Comparison of ENCODE assay signal across 8 cellular contexts in genomic region chr19:5963259-5963658, GRCh38. TPM values are rescaled to one million over a fixed set of nuclear protein-coding genes. Genes with fewer than 3 reads are reported as not detected.
DNase-seq lines count a peak whose midpoint lies in the region; ATAC-seq and TF ChIP-seq lines count a peak whose summit lies in the region.
"Not testable (repeated sequence)": the region's sequence is repeated elsewhere in the genome, so short reads cannot be mapped to it uniquely, and the experiment has no call there.

No MANE protein-coding gene starts in this region.

- H3K36me3 Mint-ChIP-seq in Caco-2 (ENCODE audit: insufficient read depth, unreplicated experiment): peaks cover 21% of the 10 kb centered on the region
- not testable (repeated sequence) for H3K36me3 Mint-ChIP-seq in activated T-helper 1 cell treated with anti-CD3 and anti-CD28 coated beads, Interleukin-12 subunit alpha, Interleukin-12 subunit beta, Interleukin-2, Interleukin-4 antibody, amounts not matched to agents 30 ng/mL and 10 ng/mL and 1 ng/mL, durations not matched to agents 14 hours and 24 hours and 36 hours (ENCODE audit: low read depth); natural killer cell treated with Interleukin-12 subunit alpha and Interleukin-12 subunit beta and Interleukin-15 and Interleukin-18, amount 100 ng/mL, for 72 hours
- peaks cover 12% of the 10 kb centered on the region for H3K36me3 Mint-ChIP-seq in stimulated activated memory B cell treated with anti-CD40 and anti-IgM and Interleukin-4, amounts not matched to agents 10 μg/mL and 1 μg/mL and 100 μg/mL, for 72 hours

- H3K4me3 Mint-ChIP-seq in Caco-2 (ENCODE audit: unreplicated experiment); activated T-helper 1 cell treated with anti-CD3 and anti-CD28 coated beads, Interleukin-12 subunit alpha, Interleukin-12 subunit beta, Interleukin-2, Interleukin-4 antibody, amounts not matched to agents 30 ng/mL and 10 ng/mL and 1 ng/mL, durations not matched to agents 14 hours and 24 hours and 36 hours; natural killer cell treated with Interleukin-12 subunit alpha and Interleukin-12 subunit beta and Interleukin-15 and Interleukin-18, amount 100 ng/mL, for 72 hours; stimulated activated memory B cell treated with anti-CD40 and anti-IgM and Interleukin-4, amounts not matched to agents 10 μg/mL and 1 μg/mL and 100 μg/mL, for 72 hours: not testable (repeated sequence)

- POLR2A ChIA-PET in Caco-2 (lab: Charles Lee): not testable (repeated sequence)

- not testable (repeated sequence) for H3K4me3 ChIP-seq in Caco-2 (ENCODE audit: low read depth, low read length); right cardiac atrium (ENCODE audit: low read length); upper lobe of right lung

- not testable (repeated sequence) for TF ChIP-seq CTCF in Caco-2 (IDR thresholded peaks at IDR 0.05; ENCODE audit: insufficient read depth in 1 of 2, low read depth in 1 of 2, low read length in 1 of 2, severe bottlenecking in 1 of 2, unreplicated experiment in 1 of 2); VCaP (conservative IDR thresholded peaks at IDR 0.05); upper lobe of right lung (IDR thresholded peaks at IDR 0.05)

- intact Hi-C loops in Caco-2 (cut with micrococcal nuclease; ENCODE audit: unreplicated experiment); right cardiac atrium (cut with DNase I); upper lobe of right lung (cut with DNase I): not testable (repeated sequence)
- intact Hi-C loops in activated T-helper 1 cell treated with anti-CD3 and anti-CD28 coated beads, Interleukin-12 subunit alpha, Interleukin-12 subunit beta, Interleukin-2, Interleukin-4 antibody, amounts not matched to agents 30 ng/mL and 10 ng/mL and 1 ng/mL, durations not matched to agents 14 hours and 24 hours and 36 hours (cut with micrococcal nuclease): loop anchor here (2.0 to 10.0 kb wide), 2 partner anchors 16 to 158 kb away; partner anchors contain the start of genes NRTN and RANBP3

- H3K4me1 ChIP-seq in Caco-2: peaks cover 25% of the 10 kb centered on the region
- H3K4me1 ChIP-seq in right cardiac atrium (ENCODE audit: control insufficient read depth, insufficient read depth, low read length): peaks cover 57% of the 10 kb centered on the region
- peaks cover 76% of the 10 kb centered on the region for H3K4me1 ChIP-seq in upper lobe of right lung

- BruUV-seq in Caco-2 (replicated peaks; lab: Mats Ljungman, UMichigan): not testable (repeated sequence)

- WGBS in right cardiac atrium: 89% methylated on average over 6 of the region's 6 CpGs

- H3K27ac ChIP-seq in VCaP: peak overlapping the region; percentile 87
- H3K27ac ChIP-seq in caudate nucleus (ENCODE audit: low read depth, low read length): peak overlapping the region; percentile 42
- H3K27ac ChIP-seq in right cardiac atrium (ENCODE audit: low read length): not testable (repeated sequence)
- peak overlapping the region; percentile 88 for H3K27ac ChIP-seq in upper lobe of right lung

- peaks cover 33% of the 10 kb centered on the region for H3K4me1 Mint-ChIP-seq in Caco-2 (ENCODE audit: low read depth, unreplicated experiment)
- peaks cover 74% of the 10 kb centered on the region for H3K4me1 Mint-ChIP-seq in activated T-helper 1 cell treated with anti-CD3 and anti-CD28 coated beads, Interleukin-12 subunit alpha, Interleukin-12 subunit beta, Interleukin-2, Interleukin-4 antibody, amounts not matched to agents 30 ng/mL and 10 ng/mL and 1 ng/mL, durations not matched to agents 14 hours and 24 hours and 36 hours (ENCODE audit: low read depth)
- peaks cover 54 to 71% of the 10 kb centered on the region in 2 donors for H3K4me1 Mint-ChIP-seq in natural killer cell treated with Interleukin-12 subunit alpha and Interleukin-12 subunit beta and Interleukin-15 and Interleukin-18, amount 100 ng/mL, for 72 hours (ENCODE audit: low read depth in 2 of 2)
- peaks cover 82% of the 10 kb centered on the region for H3K4me1 Mint-ChIP-seq in stimulated activated memory B cell treated with anti-CD40 and anti-IgM and Interleukin-4, amounts not matched to agents 10 μg/mL and 1 μg/mL and 100 μg/mL, for 72 hours

- H3K27me3 Mint-ChIP-seq in Caco-2 (ENCODE audit: insufficient read depth, unreplicated experiment); activated T-helper 1 cell treated with anti-CD3 and anti-CD28 coated beads, Interleukin-12 subunit alpha, Interleukin-12 subunit beta, Interleukin-2, Interleukin-4 antibody, amounts not matched to agents 30 ng/mL and 10 ng/mL and 1 ng/mL, durations not matched to agents 14 hours and 24 hours and 36 hours (ENCODE audit: insufficient read depth); natural killer cell treated with Interleukin-12 subunit alpha and Interleukin-12 subunit beta and Interleukin-15 and Interleukin-18, amount 100 ng/mL, for 72 hours; stimulated activated memory B cell treated with anti-CD40 and anti-IgM and Interleukin-4, amounts not matched to agents 10 μg/mL and 1 μg/mL and 100 μg/mL, for 72 hours: not testable (repeated sequence)

- H3K36me3 ChIP-seq in Caco-2 (ENCODE audit: control insufficient read depth, insufficient read depth, low read length); upper lobe of right lung: not testable (repeated sequence)

- H3K27me3 ChIP-seq in Caco-2 (replicated peaks; ENCODE audit: control insufficient read depth, insufficient read depth, low read length); right cardiac atrium (ENCODE audit: control insufficient read depth, insufficient read depth); upper lobe of right lung: not testable (repeated sequence)

- not testable (repeated sequence) for ATAC-seq in right cardiac atrium; natural killer cell treated with Interleukin-12 subunit alpha and Interleukin-12 subunit beta and Interleukin-15 and Interleukin-18, amount 100 ng/mL, for 72 hours; stimulated activated memory B cell treated with anti-CD40 and anti-IgM and Interleukin-4, amounts not matched to agents 10 μg/mL and 1 μg/mL and 100 μg/mL, for 72 hours; upper lobe of right lung

- CTCF ChIA-PET in Caco-2 (lab: Charles Lee): not testable (repeated sequence)

- H3K9me3 Mint-ChIP-seq in Caco-2 (ENCODE audit: unreplicated experiment); activated T-helper 1 cell treated with anti-CD3 and anti-CD28 coated beads, Interleukin-12 subunit alpha, Interleukin-12 subunit beta, Interleukin-2, Interleukin-4 antibody, amounts not matched to agents 30 ng/mL and 10 ng/mL and 1 ng/mL, durations not matched to agents 14 hours and 24 hours and 36 hours; natural killer cell treated with Interleukin-12 subunit alpha and Interleukin-12 subunit beta and Interleukin-15 and Interleukin-18, amount 100 ng/mL, for 72 hours; stimulated activated memory B cell treated with anti-CD40 and anti-IgM and Interleukin-4, amounts not matched to agents 10 μg/mL and 1 μg/mL and 100 μg/mL, for 72 hours: not testable (repeated sequence)

- not testable (repeated sequence) for DNase-seq in Caco-2; activated T-helper 1 cell treated with anti-CD3 and anti-CD28 coated beads, Interleukin-12 subunit alpha, Interleukin-12 subunit beta, Interleukin-2, Interleukin-4 antibody, amounts not matched to agents 30 ng/mL and 10 ng/mL and 1 ng/mL, durations not matched to agents 14 hours and 24 hours and 36 hours (ENCODE audit: low spot score); caudate nucleus (lab: John Stamatoyannopoulos, UW); natural killer cell treated with Interleukin-12 subunit alpha and Interleukin-12 subunit beta and Interleukin-15 and Interleukin-18, amount 100 ng/mL, for 72 hours (ENCODE audit: low spot score); upper lobe of right lung
- peak in 2 of 3 donors; percentile 7 to 23 for DNase-seq in right cardiac atrium

- H3K27ac Mint-ChIP-seq in Caco-2 (ENCODE audit: unreplicated experiment): peak overlapping the region; percentile 67
- peak overlapping the region; percentile 60 for H3K27ac Mint-ChIP-seq in activated T-helper 1 cell treated with anti-CD3 and anti-CD28 coated beads, Interleukin-12 subunit alpha, Interleukin-12 subunit beta, Interleukin-2, Interleukin-4 antibody, amounts not matched to agents 30 ng/mL and 10 ng/mL and 1 ng/mL, durations not matched to agents 14 hours and 24 hours and 36 hours
- peak overlapping the region; percentile 93 to 96 for H3K27ac Mint-ChIP-seq in natural killer cell treated with Interleukin-12 subunit alpha and Interleukin-12 subunit beta and Interleukin-15 and Interleukin-18, amount 100 ng/mL, for 72 hours
- H3K27ac Mint-ChIP-seq in stimulated activated memory B cell treated with anti-CD40 and anti-IgM and Interleukin-4, amounts not matched to agents 10 μg/mL and 1 μg/mL and 100 μg/mL, for 72 hours: peak overlapping the region; percentile 86

- not testable (repeated sequence) for H3K9me3 ChIP-seq in Caco-2; right cardiac atrium (ENCODE audit: control insufficient read depth, low read length); upper lobe of right lung

RNA-seq across cellular contexts. Expression of gene RANBP3, which starts 14.7 kb away (rescaled TPM):
- total RNA-seq in Caco-2 (2022): 85.4 and 90.4 TPM in 2 replicates
- total RNA-seq in activated T-helper 1 cell treated with anti-CD3 and anti-CD28 coated beads, Interleukin-12 subunit alpha, Interleukin-12 subunit beta, Interleukin-2, Interleukin-4 antibody, amounts not matched to agents 30 ng/mL and 10 ng/mL and 1 ng/mL, durations not matched to agents 14 hours and 24 hours and 36 hours: 122 and 126 TPM in 2 replicates
- 10 to 100 TPM; 54.8 to 73.8 (median 67.7) TPM for total RNA-seq in right cardiac atrium
- polyA plus RNA-seq in right cardiac atrium: 49.6 TPM
- total RNA-seq in natural killer cell treated with Interleukin-12 subunit alpha and Interleukin-12 subunit beta and Interleukin-15 and Interleukin-18, amount 100 ng/mL, for 72 hours: 100 to 1,000 TPM in 1 of 2 donors, 10 to 100 TPM in 1; 96.5 to 119 TPM
- total RNA-seq in upper lobe of right lung: 65.5 TPM

RNA-seq across cellular contexts. Expression of gene CAPS, which starts 49.2 kb away (rescaled TPM):
- total RNA-seq in Caco-2 (2022) (5.8 and 7.2 TPM in 2 replicates), right cardiac atrium (10 to 100 TPM in 2 of 4 donors, 1 to 10 TPM in 2; 8.9 to 14.2 (median 9.9) TPM), upper lobe of right lung (12.5 TPM)
- total RNA-seq in activated T-helper 1 cell treated with anti-CD3 and anti-CD28 coated beads, Interleukin-12 subunit alpha, Interleukin-12 subunit beta, Interleukin-2, Interleukin-4 antibody, amounts not matched to agents 30 ng/mL and 10 ng/mL and 1 ng/mL, durations not matched to agents 14 hours and 24 hours and 36 hours: 3.4 and 3.6 TPM in 2 replicates
- polyA plus RNA-seq in right cardiac atrium: 7.1 TPM
- total RNA-seq in natural killer cell treated with Interleukin-12 subunit alpha and Interleukin-12 subunit beta and Interleukin-15 and Interleukin-18, amount 100 ng/mL, for 72 hours: 1 to 10 TPM; 7.6 to 8.6 TPM

RNA-seq across cellular contexts. Expression of gene VMAC, which starts 58.6 kb away (rescaled TPM):
- 4.7 and 4.8 TPM in 2 replicates for total RNA-seq in Caco-2 (2022)
- 3.5 and 4.2 TPM in 2 replicates for total RNA-seq in activated T-helper 1 cell treated with anti-CD3 and anti-CD28 coated beads, Interleukin-12 subunit alpha, Interleukin-12 subunit beta, Interleukin-2, Interleukin-4 antibody, amounts not matched to agents 30 ng/mL and 10 ng/mL and 1 ng/mL, durations not matched to agents 14 hours and 24 hours and 36 hours
- total RNA-seq in right cardiac atrium: 1 to 10 TPM; 1.9 to 5.8 (median 3.8) TPM
- polyA plus RNA-seq in right cardiac atrium: 3.6 TPM
- total RNA-seq in natural killer cell treated with Interleukin-12 subunit alpha and Interleukin-12 subunit beta and Interleukin-15 and Interleukin-18, amount 100 ng/mL, for 72 hours: 1 to 10 TPM; 4.4 to 6.7 TPM
- 6.8 TPM for total RNA-seq in upper lobe of right lung

RNA-seq across cellular contexts. Expression of gene NDUFA11, which starts 59.7 kb away (rescaled TPM):
- total RNA-seq in Caco-2 (2022): 272 and 274 TPM in 2 replicates
- total RNA-seq in activated T-helper 1 cell treated with anti-CD3 and anti-CD28 coated beads, Interleukin-12 subunit alpha, Interleukin-12 subunit beta, Interleukin-2, Interleukin-4 antibody, amounts not matched to agents 30 ng/mL and 10 ng/mL and 1 ng/mL, durations not matched to agents 14 hours and 24 hours and 36 hours: 230 and 243 TPM in 2 replicates
- 100 to 1,000 TPM; 515 to 756 (median 624) TPM for total RNA-seq in right cardiac atrium
- 1,214 TPM for polyA plus RNA-seq in right cardiac atrium
- 100 to 1,000 TPM; 170 to 189 TPM for total RNA-seq in natural killer cell treated with Interleukin-12 subunit alpha and Interleukin-12 subunit beta and Interleukin-15 and Interleukin-18, amount 100 ng/mL, for 72 hours
- total RNA-seq in upper lobe of right lung: 134 TPM
